In the genomic region with DNA sequence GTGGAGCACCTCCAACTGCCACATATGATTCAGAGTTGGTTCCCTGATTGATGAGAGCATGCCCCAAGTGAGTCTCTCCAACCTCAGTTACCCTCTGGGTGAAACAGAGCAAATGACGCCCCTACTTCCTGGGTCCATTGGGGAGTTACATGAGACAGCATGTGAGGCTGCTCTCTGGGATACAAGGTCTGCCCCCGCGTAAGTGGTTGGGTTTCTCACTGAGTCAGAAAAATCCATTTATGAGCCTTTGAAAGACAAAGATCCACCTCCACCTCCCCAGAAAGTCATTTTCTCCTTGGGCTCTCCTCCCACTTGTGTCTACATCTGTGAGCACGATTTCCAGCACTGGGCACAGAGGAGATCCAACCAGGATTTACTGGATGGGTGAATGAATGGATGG, we compare ENCODE assay signal across 8 cellular contexts.
"Had no signal": no experiment of that assay in that cellular context is flagged by ENCODE, and none has a peak within 500 bp of the region (broad histone marks: within the 10 kb centered on the region; RNA-seq: fewer than 3 reads in every experiment).

No MANE protein-coding gene starts in this region.

- H3K27ac Mint-ChIP-seq: GM23338, H9, HFFc6 had no signal

- ATAC-seq: GM23338, HCT116 had no signal

- H3K4me1 Mint-ChIP-seq: GM23338, H9 had no signal

- DNase-seq: GM23248, GOT3, H7, H9, HCEC 1CT, HFFc6 had no signal

- H3K4me3 Mint-ChIP-seq: GM23338, H9, HFFc6 had no signal
